In the genomic region with DNA sequence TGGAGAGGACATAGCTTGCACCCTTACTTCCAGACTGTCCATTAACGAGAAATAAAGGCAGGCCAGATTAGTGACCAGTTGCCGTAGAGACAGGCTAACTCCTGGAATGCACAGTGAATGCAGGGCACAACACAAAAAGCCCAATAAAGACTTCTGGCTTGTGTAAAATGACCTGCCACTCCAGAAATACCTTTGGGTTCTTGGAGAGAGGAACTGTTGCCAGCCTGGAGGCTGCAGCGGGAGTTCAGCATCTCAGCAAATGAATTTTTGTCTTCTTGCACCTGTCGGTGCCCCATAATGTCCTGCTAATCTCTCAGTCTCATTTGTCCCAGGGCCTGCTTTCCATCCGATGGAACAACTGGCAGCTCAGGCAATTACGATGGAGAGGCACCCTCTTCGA, we compare ENCODE assay signal across 24 cellular contexts.
DNase-seq lines count a peak whose midpoint lies in the region; ATAC-seq and TF ChIP-seq lines count a peak whose summit lies in the region.
"Had no signal": no experiment of that assay in that cellular context is flagged by ENCODE, and none has a peak within 500 bp of the region (broad histone marks: within the 10 kb centered on the region; RNA-seq: fewer than 3 reads in every experiment).

No MANE protein-coding gene starts in this region.

- no peak for DNase-seq in neural crest cell (ENCODE audit: low read depth, low spot score)
- no peak for DNase-seq in NCI-H446 (lab: John Stamatoyannopoulos, UW)
- no peak for DNase-seq in activated T-cell treated with anti-CD3 and anti-CD28 coated beads, Interleukin-2, amount 50 U/mL, for 4 hours
- DNase-seq in foreskin keratinocyte, result no peak
- DNase-seq: AML-193; CD4-positive, alpha-beta T cell; COR-L47; DMS53; H9; IMR-90; KG1; MG63; NCI-H2029; NCI-H526 treated with DMSO at 0.1 percent for 48 hours; PC-9 had no signal

- no peaks in the 10 kb centered on the region for H3K4me1 ChIP-seq in foreskin keratinocyte
- H3K4me1 ChIP-seq: A549; BLaER1 treated with 17β-estradiol and CSF1 and Interleukin-3, amounts not matched to agents 10 nM and 100 nM had no signal

- H3K27ac ChIP-seq in cingulate gyrus (ENCODE audit: low read depth, low read length), result peak overlapping the region; percentile 20
- H3K27ac ChIP-seq in layer of hippocampus (ENCODE audit: low read depth, low read length), result peak overlapping the region; percentile 72
- H3K27ac ChIP-seq in temporal lobe (ENCODE audit: low read depth, low read length), result peak overlapping the region; percentile 66
- no peak overlapping the region for H3K27ac ChIP-seq in foreskin keratinocyte
- H3K27ac ChIP-seq: A549; BLaER1 treated with 17β-estradiol and CSF1 and Interleukin-3, amounts not matched to agents 10 nM and 100 nM; PC-9; SJSA1 had no signal

- peak overlapping the region; percentile 2 for H3K27ac Mint-ChIP-seq in neural crest cell (ENCODE audit: unreplicated experiment)
- H3K27ac Mint-ChIP-seq: CD4-positive, alpha-beta T cell; GM23338 had no signal

- no peaks in the 10 kb centered on the region for H3K36me3 Mint-ChIP-seq in neural crest cell (ENCODE audit: low read depth)
- no peaks in the 10 kb centered on the region for H3K36me3 Mint-ChIP-seq in activated T-cell treated with anti-CD3 and anti-CD28 coated beads, Interleukin-2, amount 50 U/mL, for 4 hours (ENCODE audit: insufficient read depth)

- H3K27me3 ChIP-seq in layer of hippocampus (ENCODE audit: control insufficient read depth, insufficient read depth, low read length), result no peaks in the 10 kb centered on the region
- H3K27me3 ChIP-seq in foreskin keratinocyte, result peaks cover 11% of the 10 kb centered on the region
- H3K27me3 ChIP-seq: BLaER1 treated with 17β-estradiol and CSF1 and Interleukin-3, amounts not matched to agents 10 nM and 100 nM; MG63; SJSA1 had no signal

- TF ChIP-seq CTCF in neural crest cell (conservative IDR thresholded peaks at IDR 0.05) (no peak), foreskin keratinocyte (conservative IDR thresholded peaks at IDR 0.05) (no peak)

- H3K4me1 Mint-ChIP-seq in neural crest cell, result peaks cover 56% of the 10 kb centered on the region
- no peaks in the 10 kb centered on the region for H3K4me1 Mint-ChIP-seq in activated T-cell treated with anti-CD3 and anti-CD28 coated beads, Interleukin-2, amount 50 U/mL, for 4 hours (ENCODE audit: low read depth)

- ATAC-seq in HG03378 (IDR thresholded peaks at IDR 0.05; ENCODE audit: unreplicated experiment), result no peak
- no peak for ATAC-seq in activated T-cell treated with anti-CD3 and anti-CD28 coated beads, Interleukin-2, amount 50 U/mL, for 4 hours
- no peak for ATAC-seq in foreskin keratinocyte
- ATAC-seq: A549, GM23338, Right ventricle myocardium inferior had no signal

- H3K27me3 Mint-ChIP-seq in neural crest cell (ENCODE audit: low read depth), result no peaks in the 10 kb centered on the region
- H3K27me3 Mint-ChIP-seq in activated T-cell treated with anti-CD3 and anti-CD28 coated beads, Interleukin-2, amount 50 U/mL, for 4 hours (ENCODE audit: low read depth), result no peaks in the 10 kb centered on the region
- H3K27me3 Mint-ChIP-seq: CD4-positive, alpha-beta T cell had no signal

- no peaks in the 10 kb centered on the region for H3K9me3 Mint-ChIP-seq in neural crest cell
- peaks cover 4% of the 10 kb centered on the region for H3K9me3 Mint-ChIP-seq in activated T-cell treated with anti-CD3 and anti-CD28 coated beads, Interleukin-2, amount 50 U/mL, for 4 hours
- H3K9me3 Mint-ChIP-seq: GM23338, H9 had no signal

- no peak overlapping the region for H3K4me3 Mint-ChIP-seq in neural crest cell
- H3K4me3 Mint-ChIP-seq in activated T-cell treated with anti-CD3 and anti-CD28 coated beads, Interleukin-2, amount 50 U/mL, for 4 hours, result no peak overlapping the region
- H3K4me3 Mint-ChIP-seq: CD4-positive, alpha-beta T cell; GM23338; H9 had no signal
